Comparison of ENCODE assay signal across 18 cellular contexts in the genomic region with DNA sequence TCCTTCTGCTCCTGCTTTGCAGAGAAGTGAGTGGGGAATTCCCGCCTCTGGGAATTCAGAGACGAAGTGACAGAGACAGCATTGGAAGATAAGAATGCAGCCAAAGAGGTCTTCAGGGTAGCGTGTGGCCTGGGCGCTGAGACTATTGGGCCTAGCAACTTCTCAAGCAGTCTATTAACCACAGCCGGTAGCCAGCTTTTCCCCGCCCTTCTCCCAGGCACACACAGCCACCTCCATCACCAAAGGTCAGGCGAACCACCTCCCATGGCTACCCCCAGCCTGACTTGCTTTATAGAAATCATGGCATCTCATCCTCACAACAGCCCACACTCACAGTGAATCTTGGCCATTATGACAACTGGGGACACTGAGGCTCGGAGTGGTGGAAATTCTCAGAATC.
DNase-seq lines count a peak whose midpoint lies in the region; ATAC-seq, FAIRE-seq and TF ChIP-seq lines count a peak whose summit lies in the region.
"Had no signal": no experiment of that assay in that cellular context is flagged by ENCODE, and none has a peak within 500 bp of the region (broad histone marks: within the 10 kb centered on the region; RNA-seq: fewer than 3 reads in every experiment).

No MANE protein-coding gene starts in this region.

- no peak overlapping the region for H3K9ac ChIP-seq in neuronal stem cell (ENCODE audit: low read depth, low read length, poor library complexity)
- H3K9ac ChIP-seq: BLaER1 had no signal

- H3K27ac Mint-ChIP-seq in glutamatergic neuron (ENCODE audit: unreplicated experiment) = peak overlapping the region; percentile 43
- H3K27ac Mint-ChIP-seq: CD4-positive, alpha-beta memory T cell; HFFc6 had no signal

- H2BK120ac ChIP-seq in neuronal stem cell (ENCODE audit: low read depth, low read length) = no peak overlapping the region

- peak overlapping the region; percentile 38 for H3K4me3 Mint-ChIP-seq in glutamatergic neuron (ENCODE audit: unreplicated experiment)
- H3K4me3 Mint-ChIP-seq: CD4-positive, alpha-beta memory T cell; HFFc6 had no signal

- no peak overlapping the region for H2AFZ ChIP-seq in neuronal stem cell (ENCODE audit: low read length)

- no peak overlapping the region for H3K14ac ChIP-seq in neuronal stem cell (ENCODE audit: low read length)

- H3K9me3 Mint-ChIP-seq in glutamatergic neuron (ENCODE audit: unreplicated experiment) = peaks cover 24% of the 10 kb centered on the region
- H3K9me3 Mint-ChIP-seq: CD14-positive monocyte; CD4-positive, alpha-beta memory T cell; HFFc6 had no signal

- H2BK5ac ChIP-seq in neuronal stem cell (ENCODE audit: low read length) = no peak overlapping the region

- ATAC-seq in HG02981 (IDR thresholded peaks at IDR 0.05; ENCODE audit: unreplicated experiment) = no peak
- ATAC-seq: HCT116 had no signal

- no peak overlapping the region for H4K8ac ChIP-seq in neuronal stem cell (ENCODE audit: low read depth, low read length)

- no peaks in the 10 kb centered on the region for H3K36me3 ChIP-seq in neuronal stem cell (replicated peaks in 1 of 2; ENCODE audit: control insufficient read depth in 2 of 2, insufficient read depth in 2 of 2, low read length in 2 of 2)
- H3K36me3 ChIP-seq: BLaER1 had no signal

- no peak overlapping the region for H3K23ac ChIP-seq in neuronal stem cell (ENCODE audit: low read depth, low read length, poor library complexity)

- H3K4me2 ChIP-seq in neuronal stem cell (ENCODE audit: insufficient read depth, low read length, poor library complexity, severe bottlenecking) = no peak overlapping the region
- H3K4me2 ChIP-seq: BLaER1 had no signal

- H3K27ac ChIP-seq in neuronal stem cell (replicated peaks; ENCODE audit: low read length) = no peak overlapping the region
- H3K27ac ChIP-seq: BLaER1 had no signal

- no peaks in the 10 kb centered on the region for H3K36me3 Mint-ChIP-seq in glutamatergic neuron (ENCODE audit: unreplicated experiment)
- H3K36me3 Mint-ChIP-seq: CD14-positive monocyte; CD4-positive, alpha-beta memory T cell had no signal

- peaks cover 0 to 7% (median 0%) of the 10 kb centered on the region in 3 experiments for H3K27me3 ChIP-seq in neuronal stem cell (ENCODE audit: control insufficient read depth in 3 of 3, insufficient read depth in 3 of 3, low read depth in 1 of 3, low read length in 3 of 3)
- H3K27me3 ChIP-seq: BLaER1 had no signal

- peaks cover 45% of the 10 kb centered on the region for H3K4me1 Mint-ChIP-seq in glutamatergic neuron (ENCODE audit: low read depth, unreplicated experiment)

- H3K27me3 Mint-ChIP-seq in glutamatergic neuron (ENCODE audit: unreplicated experiment) = peaks cover 20% of the 10 kb centered on the region

- FAIRE-seq in HTR-8/SVneo (lab: Jason Lieb, UNC) = no peak

- WGBS in neuronal stem cell (ENCODE audit: extremely low coverage in 2 of 2, insufficient read length in 2 of 2, insufficient replicate concordance in 1 of 2), 2 donors = no CpG with 5 or more reads among the region's 8 CpGs

- H3K4me1 ChIP-seq in neuronal stem cell (ENCODE audit: control insufficient read depth in 2 of 2, insufficient read depth in 1 of 2, low read depth in 1 of 2, low read length in 2 of 2) = peaks cover 0 to 14% of the 10 kb centered on the region in 2 donors
- H3K4me1 ChIP-seq: BLaER1 had no signal

- H2BK15ac ChIP-seq in neuronal stem cell (ENCODE audit: low read length) = no peak overlapping the region

- no peak overlapping the region for H3K4ac ChIP-seq in neuronal stem cell (ENCODE audit: low read length)

- H4K91ac ChIP-seq in neuronal stem cell (ENCODE audit: low read depth, low read length, poor library complexity) = no peak overlapping the region

- peak overlapping the region; percentile 16 for H3K18ac ChIP-seq in neuronal stem cell (ENCODE audit: low read length)

- H3K9me3 ChIP-seq in neuronal stem cell (replicated peaks in 1 of 2; ENCODE audit: control insufficient read depth in 2 of 2, insufficient read depth in 1 of 2, low read depth in 1 of 2, low read length in 2 of 2) = no peaks in the 10 kb centered on the region
- H3K9me3 ChIP-seq: BLaER1 had no signal

- no peak for TF ChIP-seq CTCF in glutamatergic neuron (IDR thresholded peaks at IDR 0.05; ENCODE audit: partially characterized antibody, unreplicated experiment)

- no peak overlapping the region for H2BK12ac ChIP-seq in neuronal stem cell (ENCODE audit: low read length)

- no peak overlapping the region for H3K4me3 ChIP-seq in neuronal stem cell (ENCODE audit: low read length in 2 of 2)
- H3K4me3 ChIP-seq: BLaER1 had no signal

- H2AK5ac ChIP-seq in neuronal stem cell (ENCODE audit: low read depth, low read length) = no peak overlapping the region

- H3K79me1 ChIP-seq in neuronal stem cell (ENCODE audit: low read depth, low read length) = no peaks in the 10 kb centered on the region

- peak; percentile 28 for DNase-seq in activated effector memory CD4-positive, alpha-beta T cell treated with anti-CD3 and anti-CD28 coated beads, Interleukin-2, amount 50 U/mL, for 16 hours
- DNase-seq in activated effector memory CD4-positive, alpha-beta T cell treated with Interleukin-2 at 50 U/mL for 16 hours = no peak
- DNase-seq in glutamatergic neuron = no peak
- DNase-seq in neuronal stem cell (ENCODE audit: low spot score) = no peak
- no peak for DNase-seq in anterior cingulate cortex (lab: John Stamatoyannopoulos, UW)
- no peak for DNase-seq in HTR-8/SVneo (ENCODE audit: insufficient read length, low spot score)
- DNase-seq: 8988T; Calu3; CD4-positive, alpha-beta memory T cell; DMS79 treated with DMSO at 0.1 percent for 48 hours; GF-D8; GOT3; H7; HFFc6 had no signal
